In genomic region chr1:223712856-223713494, GRCh38 we compare ENCODE assay signal across 9 cellular contexts. TPM values are rescaled to one million over a fixed set of nuclear protein-coding genes. Genes with fewer than 3 reads are reported as not detected.
DNase-seq lines count a peak whose midpoint lies in the region; ATAC-seq and TF ChIP-seq lines count a peak whose summit lies in the region.
"Had no signal": no experiment of that assay in that cellular context is flagged by ENCODE, and none has a peak within 500 bp of the region (broad histone marks: within the 10 kb centered on the region; RNA-seq: fewer than 3 reads in every experiment).

No MANE protein-coding gene starts in this region.

- 4% methylated on average over 40 of the region's 40 CpGs for whole genome bisulfite sequencing in urinary bladder

- peak; percentile 29 for ATAC-seq in GM19463 (IDR thresholded peaks at IDR 0.05; ENCODE audit: unreplicated experiment)
- peak; percentile 21 for ATAC-seq in HG03521 (IDR thresholded peaks at IDR 0.05; ENCODE audit: unreplicated experiment)
- ATAC-seq in activated CD8-positive, alpha-beta T cell treated with anti-CD3 and anti-CD28 coated beads, Interleukin-2, amount 10 ng/mL, durations not matched to agents 7 days and 5 days = peak; percentile 42
- peak; percentile 36 to 54 (median 52) for ATAC-seq in natural killer cell

- no peaks in the 10 kb centered on the region for H3K27me3 Mint-ChIP-seq in activated CD8-positive, alpha-beta T cell treated with anti-CD3 and anti-CD28 coated beads, Interleukin-2, amount 10 ng/mL, durations not matched to agents 7 days and 5 days (ENCODE audit: low read depth)
- no peaks in the 10 kb centered on the region for H3K27me3 Mint-ChIP-seq in natural killer cell (ENCODE audit: low read depth in 2 of 2)

- peaks cover 0 to 9% (median 5%) of the 10 kb centered on the region in 11 experiments; a peak in 11 of 22 replicates for H3K36me3 ChIP-seq in BLaER1 treated with 17β-estradiol and CSF1 and Interleukin-3, amounts not matched to agents 10 nM and 100 nM
- H3K36me3 ChIP-seq in urinary bladder (ENCODE audit: insufficient read depth) = no peaks in the 10 kb centered on the region

- H3K9me3 ChIP-seq in BLaER1 treated with 17β-estradiol and CSF1 and Interleukin-3, amounts not matched to agents 10 nM and 100 nM (replicated peaks in 1 of 11) = no peaks in the 10 kb centered on the region

- H3K36me3 Mint-ChIP-seq in activated CD8-positive, alpha-beta T cell treated with anti-CD3 and anti-CD28 coated beads, Interleukin-2, amount 10 ng/mL, durations not matched to agents 7 days and 5 days (ENCODE audit: low read depth) = peaks cover 42% of the 10 kb centered on the region
- H3K36me3 Mint-ChIP-seq in natural killer cell = no peaks in the 10 kb centered on the region

- intact Hi-C loops in natural killer cell (cut with micrococcal nuclease) = loop anchor here (1.0 to 2.0 kb wide), 2 partner anchors 13 to 36 kb away; no protein-coding TSS in a partner anchor

- H3K4me1 ChIP-seq in BLaER1 treated with 17β-estradiol and CSF1 and Interleukin-3, amounts not matched to agents 10 nM and 100 nM = peaks cover 36 to 61% (median 52%) of the 10 kb centered on the region in 10 experiments
- H3K4me1 ChIP-seq in urinary bladder (ENCODE audit: insufficient read depth) = peaks cover 6% of the 10 kb centered on the region

- H3K27ac Mint-ChIP-seq in activated CD8-positive, alpha-beta T cell treated with anti-CD3 and anti-CD28 coated beads, Interleukin-2, amount 10 ng/mL, durations not matched to agents 7 days and 5 days = peak overlapping the region; percentile 88
- H3K27ac Mint-ChIP-seq in natural killer cell = peak overlapping the region; percentile 92 to 94

- H3K27ac ChIP-seq in BLaER1 treated with 17β-estradiol and CSF1 and Interleukin-3, amounts not matched to agents 10 nM and 100 nM = peak overlapping the region; percentile 74 to 95 (median 88)
- peak overlapping the region; percentile 95 for H3K27ac ChIP-seq in urinary bladder (ENCODE audit: low read depth)

- no peaks in the 10 kb centered on the region for H3K9me3 Mint-ChIP-seq in activated CD8-positive, alpha-beta T cell treated with anti-CD3 and anti-CD28 coated beads, Interleukin-2, amount 10 ng/mL, durations not matched to agents 7 days and 5 days (ENCODE audit: insufficient read depth)
- H3K9me3 Mint-ChIP-seq in natural killer cell = no peaks in the 10 kb centered on the region

- peaks cover 0 to 34% (median 17%) of the 10 kb centered on the region in 11 experiments; a peak in 11 of 22 replicates for H4K20me1 ChIP-seq in BLaER1 treated with 17β-estradiol and CSF1 and Interleukin-3, amounts not matched to agents 10 nM and 100 nM

- POLR2A ChIA-PET in activated CD8-positive, alpha-beta T cell treated with anti-CD3 and anti-CD28 coated beads, Interleukin-2, amount 10 ng/mL, durations not matched to agents 7 days and 5 days (lab: Charles Lee) = interaction anchor here (1.1 to 2.1 kb wide), 6 partner anchors 11 to 133 kb away, joined by 3 to 7 read pairs (median 4); partner anchors contain the start of gene TP53BP2

- peaks cover 52% of the 10 kb centered on the region for H3K4me1 Mint-ChIP-seq in activated CD8-positive, alpha-beta T cell treated with anti-CD3 and anti-CD28 coated beads, Interleukin-2, amount 10 ng/mL, durations not matched to agents 7 days and 5 days (ENCODE audit: low read depth)
- H3K4me1 Mint-ChIP-seq in natural killer cell = peaks cover 53 to 60% of the 10 kb centered on the region in 2 donors

- H3K27me3 ChIP-seq in BLaER1 treated with 17β-estradiol and CSF1 and Interleukin-3, amounts not matched to agents 10 nM and 100 nM = no peaks in the 10 kb centered on the region

- H3K4me2 ChIP-seq in BLaER1 treated with 17β-estradiol and CSF1 and Interleukin-3, amounts not matched to agents 10 nM and 100 nM = peak overlapping the region; percentile 81 to 98 (median 93)

- peak overlapping the region; percentile 80 to 97 (median 90) for H3K9ac ChIP-seq in BLaER1 treated with 17β-estradiol and CSF1 and Interleukin-3, amounts not matched to agents 10 nM and 100 nM

- H3K4me3 ChIP-seq in BLaER1 treated with 17β-estradiol and CSF1 and Interleukin-3, amounts not matched to agents 10 nM and 100 nM = peak overlapping the region; percentile 71 to 88 (median 82)
- H3K4me3 ChIP-seq in epithelial cell of proximal tubule (ENCODE audit: low read depth, low read length) = peak overlapping the region; percentile 91
- peak overlapping the region; percentile 78 for H3K4me3 ChIP-seq in urinary bladder (ENCODE audit: low read depth, low read length)

- peak overlapping the region; percentile 80 for H3K4me3 Mint-ChIP-seq in activated CD8-positive, alpha-beta T cell treated with anti-CD3 and anti-CD28 coated beads, Interleukin-2, amount 10 ng/mL, durations not matched to agents 7 days and 5 days
- peak overlapping the region; percentile 82 for H3K4me3 Mint-ChIP-seq in natural killer cell

- CTCF ChIA-PET in activated CD8-positive, alpha-beta T cell treated with anti-CD3 and anti-CD28 coated beads, Interleukin-2, amount 10 ng/mL, durations not matched to agents 7 days and 5 days (lab: Charles Lee) = interaction anchor here (1.3 to 5.1 kb wide), 7 partner anchors 11 to 40 kb away, joined by 3 to 56 read pairs (median 6); no protein-coding TSS in a partner anchor

- peak; percentile 52 for DNase-seq in activated CD8-positive, alpha-beta T cell treated with anti-CD3 and anti-CD28 coated beads, Interleukin-2, amount 10 ng/mL, durations not matched to agents 7 days and 5 days
- DNase-seq in epithelial cell of proximal tubule (ENCODE audit: low read depth) (no peak), natural killer cell (peak; percentile 44), NCI-H1105 (lab: John Stamatoyannopoulos, UW) (no peak)

- TF ChIP-seq CTCF in epithelial cell of proximal tubule (conservative IDR thresholded peaks at IDR 0.05; ENCODE audit: low read depth, low read length) (no peak), natural killer cell (IDR thresholded peaks at IDR 0.05) (no peak)

RNA-seq across cellular contexts. Expression of gene CAPN2, which starts 0.6 kb away (rescaled TPM):
- total RNA-seq in activated CD8-positive, alpha-beta T cell treated with anti-CD3 and anti-CD28 coated beads, Interleukin-2, amount 10 ng/mL, durations not matched to agents 7 days and 5 days = 100 to 1,000 TPM; 176 to 178 TPM
- 228 and 281 TPM in 2 replicates for total RNA-seq in epithelial cell of proximal tubule
- 100 to 1,000 TPM; 228 to 275 (median 236) TPM for total RNA-seq in natural killer cell
- total RNA-seq in urinary bladder = 117 TPM
- 91.4 TPM for polyA plus RNA-seq in urinary bladder

RNA-seq across cellular contexts. Expression of gene CAPN8, which starts 47.5 kb away (rescaled TPM):
- total RNA-seq in activated CD8-positive, alpha-beta T cell treated with anti-CD3 and anti-CD28 coated beads, Interleukin-2, amount 10 ng/mL, durations not matched to agents 7 days and 5 days = under 1 TPM in 1 of 2 experiments, not detected in 1; 0.08 TPM
- total RNA-seq in epithelial cell of proximal tubule (not detected in 2 replicates), natural killer cell (1 to 10 TPM in 1 of 3 donors, under 1 TPM in 2; 0.18 to 6.7 (median 0.84) TPM), urinary bladder (1.6 TPM)
- 11.9 TPM for polyA plus RNA-seq in urinary bladder
- total RNA-seq: pulmonary artery endothelial cell had no signal

Comparison
In these comparisons a context has a peak if more than half of its experiments do, and no peak if none do; other contexts are left out.
1. DNase-seq: peak in activated CD8-positive, alpha-beta T cell treated with anti-CD3 and anti-CD28 coated beads, Interleukin-2, amount 10 ng/mL, durations not matched to agents 7 days and 5 days (single experiment) and natural killer cell (single experiment); none in epithelial cell of proximal tubule (single experiment) and NCI-H1105 (single experiment).
2. Peak in every context shown above with its lines, with median percentiles within 50 percentile points of each other: H3K4me3 ChIP-seq and ATAC-seq.